21 cellular contexts compared by ENCODE assay signal in the genomic region with DNA sequence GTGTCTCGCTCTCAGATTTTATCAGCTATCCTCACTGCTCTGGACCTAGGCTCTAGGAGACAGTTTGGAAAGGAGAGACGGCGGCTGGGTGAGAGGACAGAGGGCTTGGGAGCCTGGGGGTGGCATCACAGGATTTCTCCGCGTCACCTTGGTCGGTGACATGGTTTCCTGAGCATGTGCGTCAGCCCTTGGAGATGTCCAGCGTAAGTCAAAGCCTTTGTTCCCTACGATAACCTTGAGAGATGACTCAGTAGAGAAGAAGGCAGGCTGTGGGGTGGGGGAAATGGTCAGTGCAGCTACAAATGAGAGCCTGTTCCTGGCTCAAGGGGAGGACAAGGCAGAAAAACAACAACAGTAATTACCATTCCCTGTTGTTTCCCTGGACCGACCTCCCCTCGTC.
A peak's percentile ranks its signal among the peaks of the same experiment; 100 is the strongest.
DNase-seq lines count a peak whose midpoint lies in the region; ATAC-seq and TF ChIP-seq lines count a peak whose summit lies in the region.
"Had no signal": no experiment of that assay in that cellular context is flagged by ENCODE, and none has a peak within 500 bp of the region (broad histone marks: within the 10 kb centered on the region; RNA-seq: fewer than 3 reads in every experiment).

No MANE protein-coding gene starts in this region.

- H3K9me3 ChIP-seq in smooth muscle cell (replicated peaks; ENCODE audit: low read depth), result no peaks in the 10 kb centered on the region
- H3K9me3 ChIP-seq: BE2C, testis had no signal

- H3F3A ChIP-seq in smooth muscle cell (ENCODE audit: low read depth), result no peaks in the 10 kb centered on the region

- H3K4me3 Mint-ChIP-seq in HFFc6, result peak overlapping the region; percentile 16; the same call in 1 of the 2 replicates
- H3K4me3 Mint-ChIP-seq: activated CD8-positive, alpha-beta T cell treated with anti-CD3 and anti-CD28 coated beads for 36 hours; activated naive CD8-positive, alpha-beta T cell; activated T-cell treated with anti-CD3 and anti-CD28 coated beads, Interleukin-2, amount 50 U/mL, for 4 hours; IgD-negative memory B cell; neural progenitor cell; T-cell had no signal

- peak overlapping the region; percentile 80 for H3K27ac ChIP-seq in smooth muscle cell (ENCODE audit: low read depth)
- H3K27ac ChIP-seq: neural progenitor cell, testis, VCaP had no signal

- H3K9me3 Mint-ChIP-seq in HFFc6, result no peaks in the 10 kb centered on the region
- H3K9me3 Mint-ChIP-seq: activated CD8-positive, alpha-beta T cell treated with anti-CD3 and anti-CD28 coated beads for 36 hours; activated T-cell treated with anti-CD3 and anti-CD28 coated beads, Interleukin-2, amount 50 U/mL, for 4 hours; neural progenitor cell had no signal

- H3K9ac ChIP-seq in smooth muscle cell (ENCODE audit: low read depth), result peak overlapping the region; percentile 77
- H3K9ac ChIP-seq: neural progenitor cell had no signal

- H3K27ac Mint-ChIP-seq in HFFc6, result peak overlapping the region; percentile 79; the same call in 1 of the 2 replicates
- H3K27ac Mint-ChIP-seq: activated CD8-positive, alpha-beta T cell treated with anti-CD3 and anti-CD28 coated beads for 36 hours; activated naive CD8-positive, alpha-beta T cell; IgD-negative memory B cell; neural progenitor cell; T-cell had no signal

- no peak overlapping the region for H2AFZ ChIP-seq in smooth muscle cell (ENCODE audit: low read depth)
- H2AFZ ChIP-seq: neural progenitor cell had no signal

- H3K27me3 Mint-ChIP-seq in HFFc6 (ENCODE audit: insufficient read depth), result no peaks in the 10 kb centered on the region; the same call in 1 of the 2 replicates
- H3K27me3 Mint-ChIP-seq: activated CD8-positive, alpha-beta T cell treated with anti-CD3 and anti-CD28 coated beads for 36 hours; activated naive CD8-positive, alpha-beta T cell had no signal

- no peaks in the 10 kb centered on the region for H3K36me3 Mint-ChIP-seq in HFFc6 (ENCODE audit: low read depth)
- H3K36me3 Mint-ChIP-seq: activated naive CD8-positive, alpha-beta T cell; IgD-negative memory B cell; neural progenitor cell; T-cell had no signal

- no peaks in the 10 kb centered on the region for H3K79me2 ChIP-seq in smooth muscle cell (ENCODE audit: low read depth)

- H3K4me2 ChIP-seq in smooth muscle cell, result no peak overlapping the region
- H3K4me2 ChIP-seq: neural progenitor cell had no signal

- H3K4me1 ChIP-seq in smooth muscle cell (ENCODE audit: low read depth), result no peaks in the 10 kb centered on the region
- H3K4me1 ChIP-seq: BE2C, neural progenitor cell, testis had no signal

- WGBS in smooth muscle cell (ENCODE audit: low lambda C conversion rate), result 48% methylated on average over 11 of the region's 11 CpGs

- DNase-seq in HFFc6, result peak; percentile 8
- DNase-seq in SW480 (ENCODE audit: low spot score), result peak; percentile 60
- peak; percentile 37 for DNase-seq in fibroblast of the aortic adventitia (ENCODE audit: low read depth)
- DNase-seq in smooth muscle cell (lab: John Stamatoyannopoulos, UW; ENCODE audit: unreplicated experiment), result no peak
- DNase-seq in activated T-cell treated with anti-CD3 and anti-CD28 coated beads, Interleukin-2, amount 50 U/mL, for 1 hour, result no peak
- no peak for DNase-seq in cerebellum (ENCODE audit: low spot score)
- DNase-seq in T-helper 9 cell, result no peak
- DNase-seq: activated CD8-positive, alpha-beta T cell treated with anti-CD3 and anti-CD28 coated beads for 36 hours; activated T-cell treated with anti-CD3 and anti-CD28 coated beads, Interleukin-2, amount 50 U/mL, for 4 hours; BE2C; effector CD8-positive, alpha-beta T cell; hippocampal formation; NCI-H187 treated with DMSO at 0.1 percent for 48 hours; NCI-H446 treated with DMSO at 0.1 percent for 48 hours; T-cell; testis had no signal

- no peaks in the 10 kb centered on the region for H3K36me3 ChIP-seq in smooth muscle cell (ENCODE audit: low read depth)
- H3K36me3 ChIP-seq: BE2C, neural progenitor cell had no signal

- no peaks in the 10 kb centered on the region for H3K27me3 ChIP-seq in smooth muscle cell (ENCODE audit: low read depth)
- H3K27me3 ChIP-seq: BE2C, neural progenitor cell, testis had no signal

- H4K20me1 ChIP-seq in smooth muscle cell (ENCODE audit: low read depth), result no peaks in the 10 kb centered on the region

- ATAC-seq in GM18873 (IDR thresholded peaks at IDR 0.05; ENCODE audit: low FRiP score, unreplicated experiment), result no peak
- ATAC-seq: activated CD8-positive, alpha-beta T cell treated with anti-CD3 and anti-CD28 coated beads for 36 hours; activated T-cell treated with anti-CD3 and anti-CD28 coated beads, Interleukin-2, amount 50 U/mL, for 4 hours; T-cell had no signal

- H3K4me1 Mint-ChIP-seq in HFFc6 (ENCODE audit: low read depth), result peaks cover 41% of the 10 kb centered on the region
- H3K4me1 Mint-ChIP-seq: IgD-negative memory B cell, neural progenitor cell, T-cell had no signal

- TF ChIP-seq CTCF in HFFc6 (IDR thresholded peaks at IDR 0.05) (no peak), fibroblast of the aortic adventitia (IDR thresholded peaks at IDR 0.05; ENCODE audit: insufficient read depth, low read length) (no peak), smooth muscle cell (IDR thresholded peaks at IDR 0.05; ENCODE audit: borderline replicate concordance, insufficient read depth, poor library complexity, severe bottlenecking) (no peak)

- no peak overlapping the region for H3K4me3 ChIP-seq in fibroblast of the aortic adventitia (ENCODE audit: low read depth, low read length)
- no peak overlapping the region for H3K4me3 ChIP-seq in smooth muscle cell
- H3K4me3 ChIP-seq: neural progenitor cell, testis had no signal

Comparison
In these comparisons a context has a peak if more than half of its experiments do, and no peak if none do; other contexts are left out.
1. DNase-seq: peak in HFFc6 (single experiment), SW480 (single experiment) and fibroblast of the aortic adventitia (single experiment); none in smooth muscle cell (single experiment), activated T-cell treated with anti-CD3 and anti-CD28 coated beads, Interleukin-2, amount 50 U/mL, for 1 hour (single experiment), cerebellum (single experiment) and T-helper 9 cell (single experiment).